1 cellular context compared by ENCODE assay signal in the genomic region with DNA sequence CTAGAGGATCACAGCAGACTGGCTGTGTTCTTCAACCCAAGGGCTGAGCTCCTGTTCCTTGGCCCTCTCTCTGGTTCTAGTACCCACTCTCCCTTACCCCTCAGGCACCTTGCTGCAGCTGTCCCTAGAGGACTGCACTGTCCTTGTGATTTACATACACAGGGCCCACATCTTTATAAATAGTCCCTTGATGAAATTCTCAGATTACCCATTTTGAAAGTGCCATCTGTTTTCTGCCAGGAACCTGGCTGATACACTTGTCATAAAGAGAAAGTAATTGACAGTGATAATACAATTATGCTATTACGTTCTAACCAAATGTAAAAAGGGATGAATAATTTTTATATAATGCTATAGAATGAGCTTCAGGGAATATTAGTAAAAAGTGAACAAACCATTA.
TF ChIP-seq lines count a peak whose summit lies in the region.

No MANE protein-coding gene starts in this region.

TF ChIP-seq in H1, 55 proteins besides CTCF, POLR2A, EP300 and RAD21 (continued from another document):
- no peak for TF ChIP-seq PHF8 (conservative IDR thresholded peaks at IDR 0.05; ENCODE audit: low read depth, low read length)
- TF ChIP-seq HDAC6 (IDR thresholded peaks at IDR 0.05; ENCODE audit: low read depth, low read length) = no peak
- TF ChIP-seq MAX (IDR thresholded peaks at IDR 0.05) = no peak
- no peak for TF ChIP-seq TEAD4 (IDR thresholded peaks at IDR 0.05; ENCODE audit: low read depth, low read length)
- TF ChIP-seq SP2 (IDR thresholded peaks at IDR 0.05; ENCODE audit: low read length) = no peak
- TF ChIP-seq USF2 (IDR thresholded peaks at IDR 0.05; ENCODE audit: low read length) = no peak
- no peak for TF ChIP-seq NRF1 (IDR thresholded peaks at IDR 0.05; ENCODE audit: low read depth, low read length)
- TF ChIP-seq TAF7 (optimal IDR thresholded peaks at IDR 0.05; ENCODE audit: borderline replicate concordance, low read depth, low read length) = no peak
- no peak for TF ChIP-seq RFX5 (IDR thresholded peaks at IDR 0.05; ENCODE audit: borderline replicate concordance, low read depth, low read length)
- TF ChIP-seq YY1 (IDR thresholded peaks at IDR 0.05; ENCODE audit: low read depth, low read length) = no peak
- TF ChIP-seq KDM5A (IDR thresholded peaks at IDR 0.05; ENCODE audit: low read length) = no peak
- no peak for TF ChIP-seq TCF12 (IDR thresholded peaks at IDR 0.05; ENCODE audit: low read depth, low read length)
- TF ChIP-seq SUZ12 (IDR thresholded peaks at IDR 0.05; ENCODE audit: low read length) = no peak
